In genomic region chr14:68232643-68233055, GRCh38 we compare ENCODE assay signal across 8 cellular contexts.
DNase-seq lines count a peak whose midpoint lies in the region; ATAC-seq, FAIRE-seq and TF ChIP-seq lines count a peak whose summit lies in the region.

No MANE protein-coding gene starts in this region.

- H3K9me3 Mint-ChIP-seq in neural progenitor cell (no peaks in the 10 kb centered on the region), endothelial cell (ENCODE audit: unreplicated experiment) (no peaks in the 10 kb centered on the region)

- H3F3A ChIP-seq in neural progenitor cell (ENCODE audit: low read depth): no peaks in the 10 kb centered on the region

- ATAC-seq in GM21367 (IDR thresholded peaks at IDR 0.05; ENCODE audit: unreplicated experiment) (peak; percentile 64), left colon (peak; percentile 53)

- H3K4me3 Mint-ChIP-seq in neural progenitor cell (no peak overlapping the region), endothelial cell (ENCODE audit: unreplicated experiment) (no peak overlapping the region)

- TF ChIP-seq POLR2A in testis (IDR thresholded peaks at IDR 0.05): no peak

- peaks cover 9 to 25% of the 10 kb centered on the region in 2 donors for H3K4me1 ChIP-seq in ascending aorta
- no peaks in the 10 kb centered on the region for H3K4me1 ChIP-seq in testis
- H3K4me1 ChIP-seq in neural progenitor cell: peaks cover 14% of the 10 kb centered on the region

- H3K27ac ChIP-seq in ascending aorta (peak overlapping the region; percentile 66 to 86), testis (peak overlapping the region; percentile 15 to 74), neural progenitor cell (no peak overlapping the region)

- no peak overlapping the region for H3K4me2 ChIP-seq in neural progenitor cell

- DNase-seq in HPDE6-E6E7 (ENCODE audit: extremely low spot score): peak; percentile 76
- peak in 1 of 2 donors; percentile 84 for DNase-seq in ascending aorta (ENCODE audit: low spot score in 2 of 2)
- DNase-seq in left colon: peak in 1 of 2 donors; percentile 52
- DNase-seq in testis: peak; percentile 59
- no peak for DNase-seq in neural progenitor cell (ENCODE audit: low spot score)
- no peak for DNase-seq in endothelial cell (ENCODE audit: low spot score)

- no peaks in the 10 kb centered on the region for H3K27me3 Mint-ChIP-seq in neural progenitor cell (ENCODE audit: insufficient read depth, low read depth)
- no peaks in the 10 kb centered on the region for H3K27me3 Mint-ChIP-seq in endothelial cell (ENCODE audit: unreplicated experiment)

- H3K79me2 ChIP-seq in neural progenitor cell (ENCODE audit: low read depth): no peaks in the 10 kb centered on the region

- 35 to 49% methylated on average over 1 of the region's 1 CpG for WGBS in testis, 2 donors

- no peak for TF ChIP-seq CTCF in ascending aorta (IDR thresholded peaks at IDR 0.05)
- no peak for TF ChIP-seq CTCF in testis (IDR thresholded peaks at IDR 0.05)
- TF ChIP-seq CTCF in neural progenitor cell (IDR thresholded peaks at IDR 0.05): no peak
- no peak for TF ChIP-seq CTCF in endothelial cell (IDR thresholded peaks at IDR 0.05; ENCODE audit: unreplicated experiment)

- H3K36me3 ChIP-seq in ascending aorta (no peaks in the 10 kb centered on the region), testis (ENCODE audit: low read depth, missing control alignments) (no peaks in the 10 kb centered on the region), neural progenitor cell (no peaks in the 10 kb centered on the region)

- H4K20me1 ChIP-seq in neural progenitor cell (ENCODE audit: low read depth): no peaks in the 10 kb centered on the region

- H3K4me1 Mint-ChIP-seq in neural progenitor cell (peaks cover 4% of the 10 kb centered on the region), endothelial cell (ENCODE audit: unreplicated experiment) (no peaks in the 10 kb centered on the region)

- H3K4me3 ChIP-seq in ascending aorta (no peak overlapping the region), testis (no peak overlapping the region), neural progenitor cell (no peak overlapping the region)

- peak; percentile 100 for FAIRE-seq in G401.6 (lab: Jason Lieb, UNC)

- H3K36me3 Mint-ChIP-seq in neural progenitor cell (no peaks in the 10 kb centered on the region), endothelial cell (ENCODE audit: low read depth, unreplicated experiment) (no peaks in the 10 kb centered on the region)

- H3K27me3 ChIP-seq in ascending aorta: no peaks in the 10 kb centered on the region
- H3K27me3 ChIP-seq in testis: no peaks in the 10 kb centered on the region
- no peaks in the 10 kb centered on the region for H3K27me3 ChIP-seq in neural progenitor cell

- H3K27ac Mint-ChIP-seq in neural progenitor cell (no peak overlapping the region), endothelial cell (ENCODE audit: unreplicated experiment) (no peak overlapping the region)

- intact Hi-C loops in ascending aorta (cut with DNase I) (loop anchor here (10.0 kb wide), 1 partner anchor 88 kb away; no protein-coding TSS in a partner anchor), left colon (cut with DNase I, micrococcal nuclease) (no loop called here), testis (cut with DNase I; ENCODE audit: low total_unique reads) (no loop called here)

- H2AFZ ChIP-seq in neural progenitor cell (replicated peaks): no peak overlapping the region

- no peak overlapping the region for H3K9ac ChIP-seq in neural progenitor cell

- no peaks in the 10 kb centered on the region for H3K9me3 ChIP-seq in ascending aorta
- no peaks in the 10 kb centered on the region for H3K9me3 ChIP-seq in testis
- H3K9me3 ChIP-seq in neural progenitor cell (ENCODE audit: low read depth): no peaks in the 10 kb centered on the region

Comparison
In these comparisons a context has a peak if more than half of its experiments do, and no peak if none do; other contexts are left out.
1. DNase-seq: peak in HPDE6-E6E7 (single experiment) and testis (single experiment); none in neural progenitor cell (single experiment) and endothelial cell (single experiment).